In genomic region chr14:58428011-58428807, GRCh38 we compare ENCODE assay signal across 1 cellular context.
TF ChIP-seq lines count a peak whose summit lies in the region.

No MANE protein-coding gene starts in this region.

TF ChIP-seq in K562, 482 proteins besides CTCF, POLR2A, EP300 and RAD21 (continues in another document):
- TF ChIP-seq, protein P1, sequence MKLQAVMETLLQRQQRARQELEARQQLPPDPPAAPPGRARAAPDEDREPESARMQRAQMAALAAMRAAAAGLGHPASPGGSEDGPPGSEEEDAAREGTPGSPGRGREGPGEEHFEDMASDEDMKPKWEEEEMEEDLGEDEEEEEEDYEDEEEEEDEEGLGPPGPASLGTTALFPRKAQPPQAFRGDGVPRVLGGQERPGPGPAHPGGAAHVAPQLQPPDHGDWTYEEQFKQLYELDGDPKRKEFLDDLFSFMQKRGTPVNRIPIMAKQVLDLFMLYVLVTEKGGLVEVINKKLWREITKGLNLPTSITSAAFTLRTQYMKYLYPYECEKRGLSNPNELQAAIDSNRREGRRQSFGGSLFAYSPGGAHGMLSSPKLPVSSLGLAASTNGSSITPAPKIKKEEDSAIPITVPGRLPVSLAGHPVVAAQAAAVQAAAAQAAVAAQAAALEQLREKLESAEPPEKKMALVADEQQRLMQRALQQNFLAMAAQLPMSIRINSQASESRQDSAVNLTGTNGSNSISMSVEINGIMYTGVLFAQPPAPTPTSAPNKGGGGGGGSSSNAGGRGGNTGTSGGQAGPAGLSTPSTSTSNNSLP (IDR thresholded peaks at IDR 0.05; ENCODE audit: borderline replicate concordance, low read depth, low read length) = no peak
- TF ChIP-seq GTF2A2 (tag; IDR thresholded peaks at IDR 0.05) (no peak), ZNF699 (CRISPR knock-in tag; IDR thresholded peaks at IDR 0.05; ENCODE audit: insufficient replicate concordance) (no peak), CBFA2T2 (conservative IDR thresholded peaks at IDR 0.05) (peak; percentile 44; the same call in 1 of the 2 replicates), XRCC5 (IDR thresholded peaks at IDR 0.05; ENCODE audit: low read depth, low read length) (no peak), EHMT2 (IDR thresholded peaks at IDR 0.05) (no peak), CBX1 (IDR thresholded peaks at IDR 0.05; ENCODE audit: low read depth) (no peak), HMBOX1 (IDR thresholded peaks at IDR 0.05) (peak; percentile 74; the same call in 1 of the 2 replicates), MEF2D (tag; conservative IDR thresholded peaks at IDR 0.05; ENCODE audit: low read depth) (no peak), ZNF740 (CRISPR knock-in tag; IDR thresholded peaks at IDR 0.05) (no peak), ZNF740 (tag; IDR thresholded peaks at IDR 0.05) (no peak), HDAC1 (IDR thresholded peaks at IDR 0.05) (peak in 1 of 2 experiments; percentile 67; a peak in 2 of 4 replicates), ZNF384 (IDR thresholded peaks at IDR 0.05; ENCODE audit: low read depth, low read length) (peak; percentile 45; the same call in 1 of the 2 replicates), RAD51 (IDR thresholded peaks at IDR 0.05; ENCODE audit: borderline replicate concordance, low read depth) (peak; percentile 87), TOE1 (IDR thresholded peaks at IDR 0.05; ENCODE audit: borderline replicate concordance) (peak; percentile 88), TOE1 (CRISPR knock-in tag; IDR thresholded peaks at IDR 0.05; ENCODE audit: borderline replicate concordance, low read depth) (no peak), YY1 (IDR thresholded peaks at IDR 0.05; ENCODE audit: borderline replicate concordance in 1 of 3, control insufficient read depth in 1 of 3, extremely low read depth in 1 of 3, insufficient read depth in 3 of 3, insufficient read length in 1 of 3, insufficient replicate concordance in 2 of 3, low read depth in 1 of 3, low read length in 2 of 3) (peak in 1 of 3 experiments; percentile 23), SAFB (IDR thresholded peaks at IDR 0.05; ENCODE audit: borderline replicate concordance, low read depth, low read length) (no peak), PURB (CRISPR knock-in tag; IDR thresholded peaks at IDR 0.05; ENCODE audit: low read depth) (no peak), CHD1 (IDR thresholded peaks at IDR 0.05; ENCODE audit: low read length) (peak; percentile 16), IFI16 (CRISPR knock-in tag; IDR thresholded peaks at IDR 0.05) (no peak), ELF1 (tag; IDR thresholded peaks at IDR 0.05) (0 out of 2 replicates have a peak, but pooled peaks have one; percentile 8), E2F3 (CRISPR knock-in tag; IDR thresholded peaks at IDR 0.05) (no peak), RERE (CRISPR knock-in tag; IDR thresholded peaks at IDR 0.05; ENCODE audit: borderline replicate concordance) (no peak), POLR2H (tag; IDR thresholded peaks at IDR 0.05; ENCODE audit: low read depth) (peak; percentile 16; the same call in 1 of the 2 replicates), KLF1 (tag; IDR thresholded peaks at IDR 0.05) (no peak), SAP30 (IDR thresholded peaks at IDR 0.05; ENCODE audit: borderline replicate concordance, insufficient read depth, low read depth, low read length, poor library complexity, severe bottlenecking) (peak; percentile 71), EWSR1 (IDR thresholded peaks at IDR 0.05; ENCODE audit: borderline replicate concordance, low read depth, partially characterized antibody) (no peak), MEIS2 (IDR thresholded peaks at IDR 0.05; ENCODE audit: partially characterized antibody) (peak; percentile 12), KAT8 (IDR thresholded peaks at IDR 0.05; ENCODE audit: low read depth) (no peak), TFAM (CRISPR knock-in tag; conservative IDR thresholded peaks at IDR 0.05) (no peak), ZNF589 (CRISPR knock-in tag; IDR thresholded peaks at IDR 0.05; ENCODE audit: low read depth) (no peak), TEAD4 (IDR thresholded peaks at IDR 0.05; ENCODE audit: low read length) (no peak), TEAD4 (CRISPR knock-in tag; IDR thresholded peaks at IDR 0.05; ENCODE audit: borderline replicate concordance) (no peak), PHF8 (IDR thresholded peaks at IDR 0.05; ENCODE audit: borderline replicate concordance, low read length) (no peak), STAT5A (IDR thresholded peaks at IDR 0.05; ENCODE audit: borderline replicate concordance, low read length) (no peak), PPARD (CRISPR knock-in tag; IDR thresholded peaks at IDR 0.05) (no peak), DMBX1 (CRISPR knock-in tag; IDR thresholded peaks at IDR 0.05; ENCODE audit: borderline replicate concordance) (no peak)
- TF ChIP-seq, protein P2, sequence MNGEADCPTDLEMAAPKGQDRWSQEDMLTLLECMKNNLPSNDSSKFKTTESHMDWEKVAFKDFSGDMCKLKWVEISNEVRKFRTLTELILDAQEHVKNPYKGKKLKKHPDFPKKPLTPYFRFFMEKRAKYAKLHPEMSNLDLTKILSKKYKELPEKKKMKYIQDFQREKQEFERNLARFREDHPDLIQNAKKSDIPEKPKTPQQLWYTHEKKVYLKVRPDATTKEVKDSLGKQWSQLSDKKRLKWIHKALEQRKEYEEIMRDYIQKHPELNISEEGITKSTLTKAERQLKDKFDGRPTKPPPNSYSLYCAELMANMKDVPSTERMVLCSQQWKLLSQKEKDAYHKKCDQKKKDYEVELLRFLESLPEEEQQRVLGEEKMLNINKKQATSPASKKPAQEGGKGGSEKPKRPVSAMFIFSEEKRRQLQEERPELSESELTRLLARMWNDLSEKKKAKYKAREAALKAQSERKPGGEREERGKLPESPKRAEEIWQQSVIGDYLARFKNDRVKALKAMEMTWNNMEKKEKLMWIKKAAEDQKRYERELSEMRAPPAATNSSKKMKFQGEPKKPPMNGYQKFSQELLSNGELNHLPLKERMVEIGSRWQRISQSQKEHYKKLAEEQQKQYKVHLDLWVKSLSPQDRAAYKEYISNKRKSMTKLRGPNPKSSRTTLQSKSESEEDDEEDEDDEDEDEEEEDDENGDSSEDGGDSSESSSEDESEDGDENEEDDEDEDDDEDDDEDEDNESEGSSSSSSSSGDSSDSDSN (IDR thresholded peaks at IDR 0.05; ENCODE audit: borderline replicate concordance in 1 of 2, low read depth in 2 of 2, low read length in 2 of 2) = 0 out of 4 replicates have a peak, but pooled peaks of 1 of the 2 experiments have one; percentile 6
- TF ChIP-seq, protein P3, sequence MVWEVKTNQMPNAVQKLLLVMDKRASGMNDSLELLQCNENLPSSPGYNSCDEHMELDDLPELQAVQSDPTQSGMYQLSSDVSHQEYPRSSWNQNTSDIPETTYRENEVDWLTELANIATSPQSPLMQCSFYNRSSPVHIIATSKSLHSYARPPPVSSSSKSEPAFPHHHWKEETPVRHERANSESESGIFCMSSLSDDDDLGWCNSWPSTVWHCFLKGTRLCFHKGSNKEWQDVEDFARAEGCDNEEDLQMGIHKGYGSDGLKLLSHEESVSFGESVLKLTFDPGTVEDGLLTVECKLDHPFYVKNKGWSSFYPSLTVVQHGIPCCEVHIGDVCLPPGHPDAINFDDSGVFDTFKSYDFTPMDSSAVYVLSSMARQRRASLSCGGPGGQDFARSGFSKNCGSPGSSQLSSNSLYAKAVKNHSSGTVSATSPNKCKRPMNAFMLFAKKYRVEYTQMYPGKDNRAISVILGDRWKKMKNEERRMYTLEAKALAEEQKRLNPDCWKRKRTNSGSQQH (CRISPR knock-in tag; IDR thresholded peaks at IDR 0.05) = 0 out of 2 replicates have a peak, but pooled peaks have one; percentile 51
- TF ChIP-seq, protein P4, sequence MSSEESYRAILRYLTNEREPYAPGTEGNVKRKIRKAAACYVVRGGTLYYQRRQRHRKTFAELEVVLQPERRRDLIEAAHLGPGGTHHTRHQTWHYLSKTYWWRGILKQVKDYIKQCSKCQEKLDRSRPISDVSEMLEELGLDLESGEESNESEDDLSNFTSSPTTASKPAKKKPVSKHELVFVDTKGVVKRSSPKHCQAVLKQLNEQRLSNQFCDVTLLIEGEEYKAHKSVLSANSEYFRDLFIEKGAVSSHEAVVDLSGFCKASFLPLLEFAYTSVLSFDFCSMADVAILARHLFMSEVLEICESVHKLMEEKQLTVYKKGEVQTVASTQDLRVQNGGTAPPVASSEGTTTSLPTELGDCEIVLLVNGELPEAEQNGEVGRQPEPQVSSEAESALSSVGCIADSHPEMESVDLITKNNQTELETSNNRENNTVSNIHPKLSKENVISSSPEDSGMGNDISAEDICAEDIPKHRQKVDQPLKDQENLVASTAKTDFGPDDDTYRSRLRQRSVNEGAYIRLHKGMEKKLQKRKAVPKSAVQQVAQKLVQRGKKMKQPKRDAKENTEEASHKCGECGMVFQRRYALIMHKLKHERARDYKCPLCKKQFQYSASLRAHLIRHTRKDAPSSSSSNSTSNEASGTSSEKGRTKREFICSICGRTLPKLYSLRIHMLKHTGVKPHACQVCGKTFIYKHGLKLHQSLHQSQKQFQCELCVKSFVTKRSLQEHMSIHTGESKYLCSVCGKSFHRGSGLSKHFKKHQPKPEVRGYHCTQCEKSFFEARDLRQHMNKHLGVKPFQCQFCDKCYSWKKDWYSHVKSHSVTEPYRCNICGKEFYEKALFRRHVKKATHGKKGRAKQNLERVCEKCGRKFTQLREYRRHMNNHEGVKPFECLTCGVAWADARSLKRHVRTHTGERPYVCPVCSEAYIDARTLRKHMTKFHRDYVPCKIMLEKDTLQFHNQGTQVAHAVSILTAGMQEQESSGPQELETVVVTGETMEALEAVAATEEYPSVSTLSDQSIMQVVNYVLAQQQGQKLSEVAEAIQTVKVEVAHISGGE (CRISPR knock-in tag; IDR thresholded peaks at IDR 0.05) = peak in 2 of 3 experiments; percentile 60 to 85; a peak in 2 of 6 replicates
- TF ChIP-seq, protein P5, sequence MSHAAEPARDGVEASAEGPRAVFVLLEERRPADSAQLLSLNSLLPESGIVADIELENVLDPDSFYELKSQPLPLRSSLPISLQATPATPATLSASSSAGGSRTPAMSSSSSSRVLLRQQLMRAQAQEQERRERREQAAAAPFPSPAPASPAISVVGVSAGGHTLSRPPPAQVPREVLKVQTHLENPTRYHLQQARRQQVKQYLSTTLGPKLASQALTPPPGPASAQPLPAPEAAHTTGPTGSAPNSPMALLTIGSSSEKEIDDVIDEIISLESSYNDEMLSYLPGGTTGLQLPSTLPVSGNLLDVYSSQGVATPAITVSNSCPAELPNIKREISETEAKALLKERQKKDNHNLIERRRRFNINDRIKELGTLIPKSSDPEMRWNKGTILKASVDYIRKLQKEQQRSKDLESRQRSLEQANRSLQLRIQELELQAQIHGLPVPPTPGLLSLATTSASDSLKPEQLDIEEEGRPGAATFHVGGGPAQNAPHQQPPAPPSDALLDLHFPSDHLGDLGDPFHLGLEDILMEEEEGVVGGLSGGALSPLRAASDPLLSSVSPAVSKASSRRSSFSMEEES (CRISPR knock-in tag; IDR thresholded peaks at IDR 0.05) = peak; percentile 94
